ENCODE assay signal across 11 cellular contexts in genomic region chr11:46541593-46542371, GRCh38.
A peak's percentile ranks its signal among the peaks of the same experiment; 100 is the strongest.
DNase-seq lines count a peak whose midpoint lies in the region; ATAC-seq and TF ChIP-seq lines count a peak whose summit lies in the region.
"Had no signal": no experiment of that assay in that cellular context is flagged by ENCODE, and none has a peak within 500 bp of the region (broad histone marks: within the 10 kb centered on the region; RNA-seq: fewer than 3 reads in every experiment).

No MANE protein-coding gene starts in this region.

- DNase-seq in NCI-H2196 (lab: John Stamatoyannopoulos, UW; ENCODE audit: unreplicated experiment) (peak; percentile 85), midbrain (lab: John Stamatoyannopoulos, UW) (peak; percentile 29), CD1c-positive myeloid dendritic cell (ENCODE audit: extremely low spot score) (no peak)
- DNase-seq: GF-D8, NCI-H1417 treated with DMSO at 0.1 percent for 48 hours, T-helper 2 cell had no signal

- H3K27ac ChIP-seq in C4-2B (peak overlapping the region; percentile 19), cingulate gyrus (ENCODE audit: low read depth, low read length) (peak overlapping the region; percentile 69)

- TF ChIP-seq CTCF in C4-2B (conservative IDR thresholded peaks at IDR 0.05): no peak; the same call in 1 of the 2 replicates

- ATAC-seq in GM21528 (IDR thresholded peaks at IDR 0.05; ENCODE audit: low FRiP score, unreplicated experiment): no peak
- ATAC-seq in GM19023 (IDR thresholded peaks at IDR 0.05; ENCODE audit: unreplicated experiment): no peak
- no peak for ATAC-seq in HG02642 (IDR thresholded peaks at IDR 0.05; ENCODE audit: poor library complexity, unreplicated experiment)
